ENCODE assay signal across 17 cellular contexts in the genomic region with DNA sequence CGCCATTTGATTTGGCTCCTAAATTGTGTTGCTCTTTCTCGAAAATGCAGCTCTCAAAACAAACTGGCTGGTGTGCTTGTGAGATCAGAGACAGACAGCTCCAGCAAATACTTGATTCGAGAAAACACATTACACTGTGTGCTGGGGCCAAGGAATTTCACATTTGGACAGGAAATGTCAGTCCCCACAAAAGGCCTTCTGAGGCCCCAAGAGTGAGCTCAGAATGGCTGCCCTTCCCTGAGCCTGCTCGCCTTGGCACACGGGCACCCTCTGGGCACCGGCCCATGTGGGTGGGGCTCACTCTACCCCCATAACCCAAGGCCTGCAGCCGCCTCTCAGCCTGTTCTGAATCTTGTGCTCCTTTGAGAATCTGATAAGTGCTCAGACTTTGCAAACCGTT.
DNase-seq lines count a peak whose midpoint lies in the region; ATAC-seq lines count a peak whose summit lies in the region.
"Had no signal": no experiment of that assay in that cellular context is flagged by ENCODE, and none has a peak within 500 bp of the region (broad histone marks: within the 10 kb centered on the region; RNA-seq: fewer than 3 reads in every experiment).

No MANE protein-coding gene starts in this region.

- DNase-seq in C1 segment of cervical spinal cord (lab: John Stamatoyannopoulos, UW) (peak in 12 of 14 donors; percentile 23 to 78 (median 55)), hippocampal formation (lab: John Stamatoyannopoulos, UW) (peak; percentile 85 to 91), NCI-H82 treated with DMSO at 0.1 percent for 48 hours (lab: John Stamatoyannopoulos, UW; ENCODE audit: unreplicated experiment) (no peak), NCI-H2029 (lab: John Stamatoyannopoulos, UW) (no peak), GM19240 (ENCODE audit: insufficient read length, low spot score) (no peak)
- DNase-seq: ACHN; activated T-cell treated with anti-CD3 and anti-CD28 coated beads, Interleukin-2, amount 50 U/mL, for 4 hours; brain microvascular endothelial cell; DMS153; erythroblast; naive B cell; NCI-H2171; spleen had no signal

- H3K4me3 ChIP-seq in rectal smooth muscle tissue (ENCODE audit: low read length), result no peak overlapping the region
- H3K4me3 ChIP-seq: GM23338, spleen had no signal

- H3K27me3 ChIP-seq in rectal smooth muscle tissue (ENCODE audit: control insufficient read depth, insufficient read depth, low read length), result no peaks in the 10 kb centered on the region
- H3K27me3 ChIP-seq: brain microvascular endothelial cell had no signal

- H3K9ac ChIP-seq in rectal smooth muscle tissue (ENCODE audit: low read length), result no peak overlapping the region

- no peaks in the 10 kb centered on the region for H3K36me3 ChIP-seq in rectal smooth muscle tissue (ENCODE audit: control insufficient read depth, insufficient read depth, low read length)
- H3K36me3 ChIP-seq: brain microvascular endothelial cell, spleen had no signal

- H3K4me1 ChIP-seq in rectal smooth muscle tissue (ENCODE audit: control insufficient read depth, insufficient read depth, low read length), result peaks cover 9% of the 10 kb centered on the region

- H3K27ac ChIP-seq in cingulate gyrus (ENCODE audit: low read depth, low read length), result peak overlapping the region; percentile 81
- peak overlapping the region; percentile 61 for H3K27ac ChIP-seq in rectal smooth muscle tissue (ENCODE audit: low read depth, low read length)
- H3K27ac ChIP-seq: brain microvascular endothelial cell had no signal

- ATAC-seq in HG03469 (IDR thresholded peaks at IDR 0.05; ENCODE audit: unreplicated experiment), result no peak
- ATAC-seq: activated T-cell treated with anti-CD3 and anti-CD28 coated beads, Interleukin-2, amount 50 U/mL, for 4 hours; GM23338 had no signal

Comparison
In these comparisons a context has a peak if more than half of its experiments do, and no peak if none do; other contexts are left out.
1. DNase-seq: peak in C1 segment of cervical spinal cord (12 of 14) and hippocampal formation (2 of 2); none in NCI-H82 treated with DMSO at 0.1 percent for 48 hours (single experiment), NCI-H2029 (single experiment) and GM19240 (single experiment).